8 cellular contexts compared by ENCODE assay signal in the genomic region with DNA sequence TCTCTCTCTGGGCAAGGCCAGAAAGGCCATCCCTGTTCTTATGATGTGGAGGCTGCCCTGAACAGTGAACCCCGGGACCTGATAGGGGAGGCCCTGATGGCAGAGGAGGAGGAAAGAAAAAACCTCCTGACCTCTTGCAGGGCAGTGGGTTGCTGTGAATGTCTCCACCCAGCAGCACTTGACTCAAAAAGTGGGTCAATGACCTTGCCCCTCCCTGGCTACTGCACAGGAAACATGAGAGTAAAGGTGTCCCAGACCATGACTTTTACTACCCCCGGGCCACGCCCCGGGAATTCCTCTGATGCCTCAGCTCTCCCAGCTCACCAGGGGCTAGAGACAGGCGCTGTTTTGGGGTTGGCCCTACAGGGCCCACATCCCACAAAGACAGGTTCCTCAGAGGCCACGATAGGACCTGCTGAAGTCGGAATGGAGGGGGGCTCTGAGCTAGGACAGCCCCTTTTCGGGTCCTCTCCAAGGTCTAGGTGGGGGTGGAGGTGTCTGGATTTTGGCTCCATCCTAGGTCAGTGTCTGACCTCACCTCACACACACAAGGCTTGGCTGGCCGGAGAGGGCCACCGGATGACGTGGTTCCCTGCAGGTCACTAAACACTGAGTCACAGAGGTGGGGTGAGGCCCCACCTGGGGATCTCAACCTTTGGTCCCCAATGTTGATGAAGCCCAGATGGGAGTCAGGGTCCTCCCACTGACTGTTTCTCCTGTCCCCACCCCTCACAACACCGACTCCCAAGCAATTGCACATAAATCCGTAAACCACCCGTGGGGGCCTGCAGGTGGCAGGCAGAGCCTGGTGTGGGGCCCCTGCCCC. TPM values are rescaled to one million over a fixed set of nuclear protein-coding genes. Genes with fewer than 3 reads are reported as not detected.
A peak's percentile ranks its signal among the peaks of the same experiment; 100 is the strongest.
DNase-seq lines count a peak whose midpoint lies in the region; ATAC-seq, FAIRE-seq and TF ChIP-seq lines count a peak whose summit lies in the region.

No MANE protein-coding gene starts in this region.

- H3K4me3 ChIP-seq in cardiac muscle cell (no peak overlapping the region), right atrium auricular region (no peak overlapping the region), HepG2 (replicated peaks in 1 of 3; ENCODE audit: insufficient read depth in 1 of 3, low read depth in 2 of 3, low read length in 3 of 3) (peak overlapping the region; percentile 71 to 79 (median 71)), urinary bladder (ENCODE audit: low read depth, low read length) (peak overlapping the region; percentile 42)

- H2AFZ ChIP-seq in HepG2 (ENCODE audit: low read length) = no peak overlapping the region

- WGBS in HepG2 (ENCODE audit: low lambda C conversion rate) = 0% methylated on average over 4 of the region's 14 CpGs
- WGBS in urinary bladder = 83% methylated on average over 14 of the region's 14 CpGs

- H3K27ac ChIP-seq in cardiac muscle cell (peak overlapping the region; percentile 68), right atrium auricular region (no peak overlapping the region), HepG2 (ENCODE audit: extremely low read length, insufficient read depth, low read length) (peak overlapping the region; percentile 85), urinary bladder (ENCODE audit: low read depth) (no peak overlapping the region)

- FAIRE-seq in HepG2 (lab: Jason Lieb, UNC) = peak; percentile 96

- H4K20me1 ChIP-seq in HepG2 (ENCODE audit: insufficient read depth, low read length) = peaks cover 11% of the 10 kb centered on the region; the same call in 1 of the 2 replicates

- DNase-seq in cardiac muscle cell (ENCODE audit: low read depth in 1 of 2, low spot score in 1 of 2) = no peak
- no peak for DNase-seq in right atrium auricular region (ENCODE audit: low spot score)
- peak; percentile 49 for DNase-seq in activated CD8-positive, alpha-beta T cell treated with anti-CD3 and anti-CD28 coated beads, Interleukin-2, amount 10 ng/mL, durations not matched to agents 7 days and 5 days
- peak; percentile 91 for DNase-seq in HepG2 (ENCODE audit: low spot score)
- no peak for DNase-seq in midbrain (lab: John Stamatoyannopoulos, UW)
- DNase-seq in NCI-H446 (lab: John Stamatoyannopoulos, UW) = no peak
- DNase-seq in cortex of kidney (lab: John Stamatoyannopoulos, UW) = no peak

- H3K9me3 ChIP-seq in cardiac muscle cell (ENCODE audit: low read depth) = no peaks in the 10 kb centered on the region
- no peaks in the 10 kb centered on the region for H3K9me3 ChIP-seq in right atrium auricular region
- H3K9me3 ChIP-seq in HepG2 (ENCODE audit: low read length) = no peaks in the 10 kb centered on the region

- peaks cover 62% of the 10 kb centered on the region for H3K4me1 Mint-ChIP-seq in activated CD8-positive, alpha-beta T cell treated with anti-CD3 and anti-CD28 coated beads, Interleukin-2, amount 10 ng/mL, durations not matched to agents 7 days and 5 days (ENCODE audit: low read depth)

- CTCF ChIA-PET in activated CD8-positive, alpha-beta T cell treated with anti-CD3 and anti-CD28 coated beads, Interleukin-2, amount 10 ng/mL, durations not matched to agents 7 days and 5 days (lab: Charles Lee) = interaction anchor here (1.9 to 26.5 kb wide), 5 partner anchors 13 to 93 kb away, joined by 4 to 956 read pairs (median 73); partner anchors contain the start of genes SETD1B and TMEM120B
- CTCF ChIA-PET in HepG2 (lab: Yijun Ruan, JAX; ENCODE audit: low intra/inter-chr PET ratio, low total read pairs) = interaction anchor here (3.6 to 3.9 kb wide), 2 partner anchors 14 to 20 kb away, joined by 66 to 89 read pairs; no protein-coding TSS in a partner anchor

- ATAC-seq in activated CD8-positive, alpha-beta T cell treated with anti-CD3 and anti-CD28 coated beads, Interleukin-2, amount 10 ng/mL, durations not matched to agents 7 days and 5 days = no peak
- peak; percentile 29 for ATAC-seq in HepG2

- TF ChIP-seq EP300 in HepG2 (IDR thresholded peaks at IDR 0.05; ENCODE audit: low read depth in 2 of 2, low read length in 2 of 2) = peak in 1 of 2 experiments; percentile 31; a peak in 1 of 4 replicates
- 0 out of 2 replicates have a peak, but pooled peaks have one; percentile 13 for TF ChIP-seq EP300 in HepG2 (CRISPR knock-in tag; IDR thresholded peaks at IDR 0.05; ENCODE audit: borderline replicate concordance)

- H3K27ac Mint-ChIP-seq in activated CD8-positive, alpha-beta T cell treated with anti-CD3 and anti-CD28 coated beads, Interleukin-2, amount 10 ng/mL, durations not matched to agents 7 days and 5 days = peak overlapping the region; percentile 99

- peaks cover 60% of the 10 kb centered on the region for H3K36me3 Mint-ChIP-seq in activated CD8-positive, alpha-beta T cell treated with anti-CD3 and anti-CD28 coated beads, Interleukin-2, amount 10 ng/mL, durations not matched to agents 7 days and 5 days (ENCODE audit: low read depth)

- H3K4me3 Mint-ChIP-seq in activated CD8-positive, alpha-beta T cell treated with anti-CD3 and anti-CD28 coated beads, Interleukin-2, amount 10 ng/mL, durations not matched to agents 7 days and 5 days = peak overlapping the region; percentile 94

- H3K27me3 ChIP-seq in cardiac muscle cell (no peaks in the 10 kb centered on the region), right atrium auricular region (no peaks in the 10 kb centered on the region), HepG2 (ENCODE audit: control insufficient read depth in 1 of 2, insufficient read depth in 2 of 2, low read length in 2 of 2) (no peaks in the 10 kb centered on the region)

- POLR2A ChIA-PET in activated CD8-positive, alpha-beta T cell treated with anti-CD3 and anti-CD28 coated beads, Interleukin-2, amount 10 ng/mL, durations not matched to agents 7 days and 5 days (lab: Charles Lee) = interaction anchor here (0.6 to 26.9 kb wide), 9 partner anchors 7 to 1501 kb away, joined by 3 to 543 read pairs (median 12); partner anchors contain the start of genes SETD1B and TMEM120B
- POLR2A ChIA-PET in HepG2 (lab: Yijun Ruan, JAX) = interaction anchor here (0.6 to 14.0 kb wide), 7 partner anchors 10 to 131 kb away, joined by 3 to 393 read pairs (median 4); partner anchors contain the start of genes PSMD9 and SETD1B

- H3K4me1 ChIP-seq in cardiac muscle cell (ENCODE audit: low read depth) (peaks cover 23% of the 10 kb centered on the region), right atrium auricular region (peaks cover 0 to 67% of the 10 kb centered on the region in 2 donors), HepG2 (ENCODE audit: insufficient read depth, low read length) (peaks cover 95% of the 10 kb centered on the region), urinary bladder (ENCODE audit: insufficient read depth) (no peaks in the 10 kb centered on the region)

- no TSS peak for BruUV-seq in HepG2 (replicated peaks; lab: Mats Ljungman, UMichigan)

- TF ChIP-seq CTCF in cardiac muscle cell (IDR thresholded peaks at IDR 0.05; ENCODE audit: low read depth, low read length) (no peak), right atrium auricular region (IDR thresholded peaks at IDR 0.05) (no peak), HepG2 (CRISPR knock-in tag; IDR thresholded peaks at IDR 0.05) (peak; percentile 34)

- intact Hi-C loops in HepG2 (cut with micrococcal nuclease; ENCODE audit: unreplicated experiment) = loop anchor here (5.0 kb wide), 1 partner anchor 95 kb away; no protein-coding TSS in a partner anchor

- H3K4me2 ChIP-seq in HepG2 (ENCODE audit: low read depth, low read length) = peak overlapping the region; percentile 95

- peaks cover 41% of the 10 kb centered on the region for H3K79me2 ChIP-seq in HepG2 (ENCODE audit: insufficient read depth, low read length)

- in situ Hi-C loops in HepG2 (cut with HindIII; ENCODE audit: extremely low pct_ligation_motif_present, low pct_unique_long_range_greater_than_20kb) = loop anchor here (5.0 kb wide), 1 partner anchor 95 kb away; the partner anchor contains the start of gene PSMD9

- peak overlapping the region; percentile 82 for H3K9ac ChIP-seq in HepG2 (ENCODE audit: insufficient read depth, low read depth, low read length)

- no peaks in the 10 kb centered on the region for H3K27me3 Mint-ChIP-seq in activated CD8-positive, alpha-beta T cell treated with anti-CD3 and anti-CD28 coated beads, Interleukin-2, amount 10 ng/mL, durations not matched to agents 7 days and 5 days (ENCODE audit: low read depth)

- H3K9me3 Mint-ChIP-seq in activated CD8-positive, alpha-beta T cell treated with anti-CD3 and anti-CD28 coated beads, Interleukin-2, amount 10 ng/mL, durations not matched to agents 7 days and 5 days (ENCODE audit: insufficient read depth) = no peaks in the 10 kb centered on the region

- no peak for TF ChIP-seq RAD21 in HepG2 (CRISPR knock-in tag; IDR thresholded peaks at IDR 0.05)

- TF ChIP-seq POLR2A in HepG2 (IDR thresholded peaks at IDR 0.05; ENCODE audit: insufficient read depth in 1 of 2, low read depth in 2 of 2, low read length in 2 of 2) = no peak; a peak in 1 of 4 replicates

- H3K36me3 ChIP-seq in cardiac muscle cell (peaks cover 3% of the 10 kb centered on the region), right atrium auricular region (peaks cover 7% of the 10 kb centered on the region), HepG2 (replicated peaks in 1 of 2; ENCODE audit: control insufficient read depth in 1 of 2, insufficient read depth in 2 of 2, low read length in 2 of 2) (peaks cover 0 to 3% of the 10 kb centered on the region in 2 experiments; a peak in 3 of 5 replicates), urinary bladder (ENCODE audit: insufficient read depth) (no peaks in the 10 kb centered on the region)

RNA-seq across cellular contexts. Expression of gene RHOF, which starts 1.6 kb away (rescaled TPM):
- total RNA-seq in cardiac muscle cell (30.0 and 56.3 TPM in 2 replicates), right atrium auricular region (10 to 100 TPM in 1 of 2 donors, 1 to 10 TPM in 1; 7.3 to 21.9 TPM), HepG2 (2016; rRNA removed; fragmentation: Illumina TruSeq; extraction: Trizol) (11.0 and 14.6 TPM in 2 replicates), urinary bladder (11.7 TPM)
- polyA plus RNA-seq in cardiac muscle cell (21.5 and 27.4 TPM in 2 replicates), HepG2 (2011; rRNA removed) (31.3 and 32.2 TPM in 2 replicates), urinary bladder (7.9 TPM)
- 100 to 1,000 TPM; 145 to 154 TPM for total RNA-seq in activated CD8-positive, alpha-beta T cell treated with anti-CD3 and anti-CD28 coated beads, Interleukin-2, amount 10 ng/mL, durations not matched to agents 7 days and 5 days
- total RNA-seq in HepG2 (2016; cell fraction: cytosol; rRNA removed; fragmentation: Illumina TruSeq; extraction: Trizol; ENCODE audit: low read depth) = 10.8 and 12.5 TPM in 2 replicates
- total RNA-seq in HepG2 (2016; cell fraction: insoluble cytoplasmic fraction; rRNA removed; fragmentation: Illumina TruSeq; extraction: Trizol) = 9.8 and 14.8 TPM in 2 replicates
- 18.2 and 24.9 TPM in 2 replicates for total RNA-seq in HepG2 (2016; cell fraction: membrane; rRNA removed; fragmentation: Illumina TruSeq; extraction: Trizol)
- 14.1 and 17.3 TPM in 2 replicates for total RNA-seq in HepG2 (2016; cell fraction: nucleus; rRNA removed; fragmentation: Illumina TruSeq; extraction: Trizol)
- polyA plus RNA-seq in HepG2 (2011; cell fraction: cytosol; rRNA removed) = 28.4 and 38.7 TPM in 2 replicates
- polyA plus RNA-seq in HepG2 (2011; cell fraction: nucleus; rRNA removed) = 37.5 and 40.2 TPM in 2 replicates
- 10.8 and 12.9 TPM in 2 replicates for polyA plus RNA-seq in HepG2 (2012)
- 19.8 and 23.7 TPM in 2 replicates for polyA plus RNA-seq in HepG2 (2016; cell fraction: cytosol; fragmentation: Illumina TruSeq; extraction: Trizol; ENCODE audit: low read depth)
- 19.7 and 25.0 TPM in 2 replicates for polyA plus RNA-seq in HepG2 (2016; cell fraction: insoluble cytoplasmic fraction; fragmentation: Illumina TruSeq; extraction: Trizol; ENCODE audit: low read depth)
- polyA plus RNA-seq in HepG2 (2016; cell fraction: membrane; fragmentation: Illumina TruSeq; extraction: Trizol; ENCODE audit: low read depth) = 27.0 and 27.4 TPM in 2 replicates
- 24.9 and 31.1 TPM in 2 replicates for polyA plus RNA-seq in HepG2 (2016; cell fraction: nucleus; fragmentation: Illumina TruSeq; extraction: Trizol; ENCODE audit: insufficient read depth, low read depth)
- polyA minus RNA-seq in HepG2 (2011; rRNA and poly(A)+ RNA removed; ENCODE audit: low replicate concordance) = 46.1 and 174 TPM in 2 replicates
- polyA minus RNA-seq in HepG2 (2011; cell fraction: cytosol; rRNA and poly(A)+ RNA removed) = 32.2 and 38.9 TPM in 2 replicates
- polyA minus RNA-seq in HepG2 (2011; cell fraction: nucleus; rRNA and poly(A)+ RNA removed) = 32.4 and 35.6 TPM in 2 replicates

RNA-seq across cellular contexts. Expression of gene SETD1B, which starts 11.9 kb away (rescaled TPM):
- total RNA-seq in cardiac muscle cell (8.0 and 15.1 TPM in 2 replicates), right atrium auricular region (1 to 10 TPM; 6.0 to 9.3 TPM), HepG2 (2016; rRNA removed; fragmentation: Illumina TruSeq; extraction: Trizol) (1.4 and 1.8 TPM in 2 replicates), urinary bladder (4.3 TPM)
- polyA plus RNA-seq in cardiac muscle cell (2.4 and 3.8 TPM in 2 replicates), HepG2 (2011; rRNA removed) (1.1 and 1.3 TPM in 2 replicates), urinary bladder (25.3 TPM)
- total RNA-seq in activated CD8-positive, alpha-beta T cell treated with anti-CD3 and anti-CD28 coated beads, Interleukin-2, amount 10 ng/mL, durations not matched to agents 7 days and 5 days = 10 to 100 TPM; 30.0 to 30.9 TPM
- 0.40 and 0.44 TPM in 2 replicates for total RNA-seq in HepG2 (2016; cell fraction: cytosol; rRNA removed; fragmentation: Illumina TruSeq; extraction: Trizol; ENCODE audit: low read depth)
- total RNA-seq in HepG2 (2016; cell fraction: insoluble cytoplasmic fraction; rRNA removed; fragmentation: Illumina TruSeq; extraction: Trizol) = 1.3 TPM in 2 replicates
- 1.3 and 1.4 TPM in 2 replicates for total RNA-seq in HepG2 (2016; cell fraction: membrane; rRNA removed; fragmentation: Illumina TruSeq; extraction: Trizol)
- 2.7 and 3.3 TPM in 2 replicates for total RNA-seq in HepG2 (2016; cell fraction: nucleus; rRNA removed; fragmentation: Illumina TruSeq; extraction: Trizol)
- polyA plus RNA-seq in HepG2 (2011; cell fraction: cytosol; rRNA removed) = 0.43 and 0.51 TPM in 2 replicates
- polyA plus RNA-seq in HepG2 (2011; cell fraction: nucleus; rRNA removed) = 9.3 TPM in 2 replicates
- polyA plus RNA-seq in HepG2 (2012) = 4.2 and 6.2 TPM in 2 replicates
- 0.32 and 0.34 TPM in 2 replicates for polyA plus RNA-seq in HepG2 (2016; cell fraction: cytosol; fragmentation: Illumina TruSeq; extraction: Trizol; ENCODE audit: low read depth)
- 2.6 and 3.8 TPM in 2 replicates for polyA plus RNA-seq in HepG2 (2016; cell fraction: insoluble cytoplasmic fraction; fragmentation: Illumina TruSeq; extraction: Trizol; ENCODE audit: low read depth)
- 0.70 and 0.76 TPM in 2 replicates for polyA plus RNA-seq in HepG2 (2016; cell fraction: membrane; fragmentation: Illumina TruSeq; extraction: Trizol; ENCODE audit: low read depth)
- 16.0 and 18.9 TPM in 2 replicates for polyA plus RNA-seq in HepG2 (2016; cell fraction: nucleus; fragmentation: Illumina TruSeq; extraction: Trizol; ENCODE audit: insufficient read depth, low read depth)
- 2.1 and 4.2 TPM in 2 replicates for polyA minus RNA-seq in HepG2 (2011; rRNA and poly(A)+ RNA removed; ENCODE audit: low replicate concordance)
- 1.8 and 2.5 TPM in 2 replicates for polyA minus RNA-seq in HepG2 (2011; cell fraction: cytosol; rRNA and poly(A)+ RNA removed)
- polyA minus RNA-seq in HepG2 (2011; cell fraction: nucleus; rRNA and poly(A)+ RNA removed) = 3.6 and 4.4 TPM in 2 replicates

Comparison
In these comparisons a context has a peak if more than half of its experiments do, and no peak if none do; other contexts are left out.
1. H3K27ac ChIP-seq: peak in cardiac muscle cell (single experiment) and HepG2 (single experiment); none in right atrium auricular region (0 of 2) and urinary bladder (single experiment).
2. DNase-seq: peak in activated CD8-positive, alpha-beta T cell treated with anti-CD3 and anti-CD28 coated beads, Interleukin-2, amount 10 ng/mL, durations not matched to agents 7 days and 5 days (single experiment) and HepG2 (single experiment); none in cardiac muscle cell (0 of 2), right atrium auricular region (single experiment), midbrain (single experiment), NCI-H446 (0 of 2) and cortex of kidney (single experiment).
3. H3K4me3 ChIP-seq: peak in HepG2 (3 of 3) and urinary bladder (single experiment); none in cardiac muscle cell (single experiment) and right atrium auricular region (0 of 2).